In the genomic region with DNA sequence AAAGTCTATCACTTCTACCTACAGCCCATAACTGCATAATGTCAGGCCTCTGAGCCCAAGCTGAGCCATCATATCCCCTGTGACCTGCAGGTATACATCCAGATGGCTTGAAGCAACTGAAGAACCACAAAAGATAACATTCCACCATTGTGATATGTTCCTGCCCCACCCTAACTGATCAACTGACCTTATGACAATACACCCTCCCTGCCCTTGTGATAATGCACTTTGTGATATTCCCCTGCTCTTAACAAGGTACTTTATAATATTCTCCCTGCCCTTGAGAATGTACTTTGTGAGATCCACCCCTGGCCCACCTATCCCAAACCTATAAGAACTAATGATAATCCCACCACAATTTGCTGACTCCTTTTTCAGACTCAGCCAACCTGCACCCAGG, we compare ENCODE assay signal across 22 cellular contexts.
"Had no signal": no experiment of that assay in that cellular context is flagged by ENCODE, and none has a peak within 500 bp of the region (broad histone marks: within the 10 kb centered on the region; RNA-seq: fewer than 3 reads in every experiment).

No MANE protein-coding gene starts in this region.

- H3K27me3 Mint-ChIP-seq: activated naive CD8-positive, alpha-beta T cell had no signal

- H3K36me3 ChIP-seq: esophagus muscularis mucosa, gastroesophageal sphincter, heart right ventricle, left ventricle myocardium inferior, prostate gland, right atrium auricular region, suprapubic skin, vagina had no signal

- ATAC-seq: body of pancreas, gastroesophageal sphincter, heart right ventricle had no signal

- H3K36me3 Mint-ChIP-seq: activated naive CD8-positive, alpha-beta T cell had no signal

- DNase-seq: activated CD4-positive, CD25-positive, alpha-beta regulatory T cell treated with anti-CD3 and anti-CD28 coated beads, Interleukin-2, amount 50 U/mL, for 72 hours; activated effector memory CD4-positive, alpha-beta T cell treated with Interleukin-2 at 50 U/mL for 16 hours; activated T-cell treated with anti-CD3 and anti-CD28 coated beads, Interleukin-2, amount 50 U/mL, for 1 hour; body of pancreas; dermis blood vessel endothelial cell; effector memory CD4-positive, alpha-beta T cell; heart right ventricle; kidney glomerular epithelial cell; left ventricle myocardium inferior; stimulated activated CD4-positive, alpha-beta T cell treated with anti-CD3 and anti-CD28 coated beads, Interleukin-12 subunit alpha, Interleukin-12 subunit beta, amount 100 ng/mL, for 4 hours; stimulated activated CD4-positive, alpha-beta T cell treated with anti-CD3 and anti-CD28 coated beads, Interleukin-2, amount 100 ng/mL, for 24 hours; stimulated activated naive CD8-positive, alpha-beta T cell treated with anti-CD3 and anti-CD28 coated beads, Interleukin-15, Interleukin-2, amounts not matched to agents 100 U/mL and 50 U/mL, for 24 hours; SW 1271; trophoblast cell had no signal

- H3K4me3 ChIP-seq: body of pancreas, esophagus muscularis mucosa, gastroesophageal sphincter, heart right ventricle, left ventricle myocardium inferior, prostate gland, right atrium auricular region, suprapubic skin, vagina had no signal

- H3K9me3 ChIP-seq: body of pancreas, esophagus muscularis mucosa, gastroesophageal sphincter, heart right ventricle, left ventricle myocardium inferior, prostate gland, right atrium auricular region, suprapubic skin, vagina had no signal

- H3K27ac ChIP-seq: body of pancreas, esophagus muscularis mucosa, gastroesophageal sphincter, heart right ventricle, left ventricle myocardium inferior, prostate gland, right atrium auricular region, suprapubic skin, vagina, VCaP had no signal

- H3K27me3 ChIP-seq: body of pancreas, esophagus muscularis mucosa, gastroesophageal sphincter, heart right ventricle, right atrium auricular region, suprapubic skin, vagina had no signal

- H3K4me1 ChIP-seq: prostate gland had no signal
